ENCODE assay signal across 10 cellular contexts in genomic region chr6:24125980-24126379, GRCh38. TPM values are rescaled to one million over a fixed set of nuclear protein-coding genes. Genes with fewer than 3 reads are reported as not detected.
DNase-seq lines count a peak whose midpoint lies in the region; ATAC-seq and TF ChIP-seq lines count a peak whose summit lies in the region.
"Had no signal": no experiment of that assay in that cellular context is flagged by ENCODE, and none has a peak within 500 bp of the region (broad histone marks: within the 10 kb centered on the region; RNA-seq: fewer than 3 reads in every experiment).

Gene NRSN1 (plus strand): TSS chr6:24126215. CDS start chr6:24134328, 8,113 bp downstream.

- H3K9me3 ChIP-seq in iPS-18a (ENCODE audit: control insufficient read depth, low read depth, low read length) (no peaks in the 10 kb centered on the region), stomach (no peaks in the 10 kb centered on the region)

- DNase-seq in C1 segment of cervical spinal cord (lab: John Stamatoyannopoulos, UW) (peak in 11 of 14 donors; percentile 1 to 53 (median 17)), NCI-H1048 (lab: John Stamatoyannopoulos, UW) (peak; percentile 14), SK-MEL-5 (ENCODE audit: low read depth, low spot score) (peak; percentile 8), OCI-M2 (lab: John Stamatoyannopoulos, UW; ENCODE audit: unreplicated experiment) (no peak), stomach (no peak)
- no peak for DNase-seq in stimulated activated CD4-positive, alpha-beta T cell treated with anti-CD3 and anti-CD28 coated beads, Interleukin-12 subunit alpha, Interleukin-12 subunit beta, amount 100 ng/mL, for 4 hours
- DNase-seq: CD8-positive, alpha-beta T cell had no signal

- H3K27me3 ChIP-seq in iPS-18a (ENCODE audit: control insufficient read depth, insufficient read depth, low read length) (no peaks in the 10 kb centered on the region), stomach (peaks cover 0 to 30% (median 9%) of the 10 kb centered on the region in 3 donors)

- H3K27ac ChIP-seq in iPS-18a (ENCODE audit: low read length) (no peak within 1 kb of the TSS), stomach (no peak within 1 kb of the TSS)

- H3K9ac ChIP-seq in iPS-18a (ENCODE audit: low read length): no peak within 1 kb of the TSS

- no peaks in the 10 kb centered on the region for H3K36me3 ChIP-seq in iPS-18a (ENCODE audit: control insufficient read depth, low read depth, low read length)
- H3K36me3 ChIP-seq in stomach: no peaks in the 10 kb centered on the region

- H3K4me1 ChIP-seq in iPS-18a (ENCODE audit: control insufficient read depth, low read depth, low read length): peaks cover 4% of the 10 kb centered on the region
- peaks cover 0 to 7% (median 0%) of the 10 kb centered on the region in 4 donors for H3K4me1 ChIP-seq in stomach

- no peak for TF ChIP-seq EP300 in stomach (IDR thresholded peaks at IDR 0.05)

- H3K4me3 ChIP-seq in iPS-18a (ENCODE audit: low read length) (peak within 1 kb of the TSS; percentile 73), stomach (no peak within 1 kb of the TSS)

- in situ Hi-C loops in SK-MEL-5 (cut with HindIII; ENCODE audit: low pct_unique_long_range_greater_than_20kb, low sequenced_read_pairs): no loop called here

- no peak for TF ChIP-seq CTCF in stomach (IDR thresholded peaks at IDR 0.05)

- no peak for TF ChIP-seq POLR2A in stomach (IDR thresholded peaks at IDR 0.05)

- no peak for ATAC-seq in HG02759 (IDR thresholded peaks at IDR 0.05; ENCODE audit: unreplicated experiment)
- ATAC-seq: CD8-positive, alpha-beta T cell had no signal

- WGBS in stomach, 5 donors: 6 to 9% (median 6%) methylated on average over 14 to 37 of the region's 37 CpGs

- intact Hi-C loops in stomach (cut with DNase I; ENCODE audit: low total_unique reads): no loop called here

RNA-seq across cellular contexts. Expression of gene NRSN1, which starts in this region (rescaled TPM):
- not detected in 2 replicates for total RNA-seq in SK-MEL-5 (2014; rRNA removed; shearing (Covaris generic))
- not detected in 2 replicates for polyA plus RNA-seq in SK-MEL-5 (2015; cell fraction: cytosol; rRNA removed)
- not detected in 2 replicates for polyA plus RNA-seq in SK-MEL-5 (2015; cell fraction: nucleus; rRNA removed)
- 1 to 10 TPM in 1 of 5 donors, under 1 TPM in 1, not detected in 3; 0.29 to 1.1 TPM for total RNA-seq in stomach
- under 1 TPM in 2 of 3 donors, not detected in 1; 0.25 to 0.68 TPM for polyA plus RNA-seq in stomach
- total RNA-seq: CD8-positive, alpha-beta T cell; pulmonary artery endothelial cell had no signal

Comparison
In these comparisons a context has a peak if more than half of its experiments do, and no peak if none do; other contexts are left out.
1. Peak in DNase-seq in SK-MEL-5; RNA of the gene not detected or under 1 TPM.
2. DNase-seq: peak in C1 segment of cervical spinal cord (11 of 14) and NCI-H1048 (single experiment); none in OCI-M2 (single experiment), stomach (single experiment) and stimulated activated CD4-positive, alpha-beta T cell treated with anti-CD3 and anti-CD28 coated beads, Interleukin-12 subunit alpha, Interleukin-12 subunit beta, amount 100 ng/mL, for 4 hours (single experiment).